15 cellular contexts compared by ENCODE assay signal in genomic region chr3:174430986-174431385, GRCh38.
"Had no signal": no experiment of that assay in that cellular context is flagged by ENCODE, and none has a peak within 500 bp of the region (broad histone marks: within the 10 kb centered on the region; RNA-seq: fewer than 3 reads in every experiment).

No MANE protein-coding gene starts in this region.

- ATAC-seq: gastrocnemius medialis, left cardiac atrium, psoas muscle, right lobe of liver had no signal

- H3K27ac Mint-ChIP-seq: immature natural killer cell, naive B cell, nephron had no signal

- H3K9me3 Mint-ChIP-seq: nephron had no signal

- DNase-seq: effector memory CD4-positive, alpha-beta T cell; gastrocnemius medialis; immature natural killer cell; kidney; left cardiac atrium; left ventricle myocardium superior; midbrain; naive B cell; psoas muscle; retina; right lobe of liver; stimulated activated CD4-positive, alpha-beta T cell treated with anti-CD3 and anti-CD28 coated beads, Interleukin-2, amount 100 ng/mL, for 24 hours; stimulated activated CD4-positive, alpha-beta T cell treated with anti-CD3 and anti-CD28 coated beads, Interleukin-4, amount 100 ng/mL, for 4 hours; stimulated activated naive CD4-positive, alpha-beta T cell had no signal

- H3K4me3 Mint-ChIP-seq: immature natural killer cell, naive B cell, nephron had no signal

- H3K27me3 Mint-ChIP-seq: naive B cell had no signal

- H3K36me3 Mint-ChIP-seq: immature natural killer cell, naive B cell had no signal

- H3K4me1 Mint-ChIP-seq: immature natural killer cell, naive B cell, nephron had no signal
